8 cellular contexts compared by ENCODE assay signal in genomic region chr3:39126532-39127071, GRCh38. TPM values are rescaled to one million over a fixed set of nuclear protein-coding genes. Genes with fewer than 3 reads are reported as not detected.
DNase-seq lines count a peak whose midpoint lies in the region; ATAC-seq and TF ChIP-seq lines count a peak whose summit lies in the region.

No MANE protein-coding gene starts in this region.

- H3K27me3 Mint-ChIP-seq in endothelial cell (ENCODE audit: unreplicated experiment) = peaks cover 6% of the 10 kb centered on the region
- peaks cover 0 to 10% (median 0%) of the 10 kb centered on the region in 5 donors for H3K27me3 Mint-ChIP-seq in naive thymus-derived CD4-positive, alpha-beta T cell

- H3K4me3 Mint-ChIP-seq in endothelial cell (ENCODE audit: unreplicated experiment) = peak overlapping the region; percentile 52
- no peak overlapping the region for H3K4me3 Mint-ChIP-seq in naive thymus-derived CD4-positive, alpha-beta T cell

- no peaks in the 10 kb centered on the region for H3K9me3 ChIP-seq in naive thymus-derived CD4-positive, alpha-beta T cell (ENCODE audit: control insufficient read depth in 2 of 3, low read length in 3 of 3)

- no peaks in the 10 kb centered on the region for H3K36me3 ChIP-seq in naive thymus-derived CD4-positive, alpha-beta T cell (ENCODE audit: control insufficient read depth in 2 of 3, insufficient read depth in 3 of 3, low read length in 3 of 3)

- ATAC-seq in naive thymus-derived CD4-positive, alpha-beta T cell = peak; percentile 60

- H3K9me3 Mint-ChIP-seq in endothelial cell (ENCODE audit: unreplicated experiment) = no peaks in the 10 kb centered on the region
- H3K9me3 Mint-ChIP-seq in naive thymus-derived CD4-positive, alpha-beta T cell = no peaks in the 10 kb centered on the region

- peak overlapping the region; percentile 45; the same call in 1 of the 2 replicates for H3K27ac ChIP-seq in RWPE1
- no peak overlapping the region for H3K27ac ChIP-seq in naive thymus-derived CD4-positive, alpha-beta T cell (ENCODE audit: low read depth, low read length)

- TF ChIP-seq CTCF in GM12875 (IDR thresholded peaks at IDR 0.05; ENCODE audit: borderline replicate concordance, insufficient read depth, low read depth, low read length) (peak; percentile 47), RWPE1 (conservative IDR thresholded peaks at IDR 0.05; ENCODE audit: low read depth) (peak; percentile 33; the same call in 1 of the 2 replicates), endothelial cell (IDR thresholded peaks at IDR 0.05; ENCODE audit: unreplicated experiment) (no peak)

- intact Hi-C loops in naive thymus-derived CD4-positive, alpha-beta T cell (cut with micrococcal nuclease) = loop anchor here (1.0 to 5.0 kb wide), 7 partner anchors 20 to 166 kb away; no protein-coding TSS in a partner anchor

- DNase-seq in Ammon's horn (ENCODE audit: low spot score) = peak; percentile 59
- no peak for DNase-seq in RWPE1 (ENCODE audit: low spot score)
- peak; percentile 55 for DNase-seq in endothelial cell (ENCODE audit: low spot score)
- DNase-seq in naive thymus-derived CD4-positive, alpha-beta T cell = peak in 4 of 9 donors; percentile 39 to 59 (median 50)
- DNase-seq in NCI-H1436 (lab: John Stamatoyannopoulos, UW) = no peak
- DNase-seq in dedifferentiated amniotic fluid mesenchymal stem cell (ENCODE audit: extremely low spot score) = no peak
- DNase-seq in ecto neural progenitor cell (ENCODE audit: low spot score) = no peak

- CTCF ChIA-PET in RWPE1 (lab: Yijun Ruan, JAX) = interaction anchor here (0.5 to 4.0 kb wide), 8 partner anchors 9 to 211 kb away, joined by 3 to 15 read pairs (median 5); no protein-coding TSS in a partner anchor
- CTCF ChIA-PET in naive thymus-derived CD4-positive, alpha-beta T cell (lab: Charles Lee) = interaction anchor here (0.7 to 10.3 kb wide), 14 partner anchors 11 to 251 kb away, joined by 3 to 191 read pairs (median 4); partner anchors contain the start of gene XIRP1

- POLR2A ChIA-PET in RWPE1 (lab: Yijun Ruan, JAX; ENCODE audit: low non-redundant PET) = no interaction called here
- POLR2A ChIA-PET in naive thymus-derived CD4-positive, alpha-beta T cell (lab: Charles Lee) = interaction anchor here (0.6 to 2.0 kb wide), 3 partner anchors 19 to 169 kb away, joined by 3 to 12 read pairs (median 4); no protein-coding TSS in a partner anchor

- no peak overlapping the region for H3K4me3 ChIP-seq in GM12875 (ENCODE audit: low read depth, low read length)
- no peak overlapping the region for H3K4me3 ChIP-seq in naive thymus-derived CD4-positive, alpha-beta T cell (ENCODE audit: low read length)

- peaks cover 12 to 14% of the 10 kb centered on the region in 2 donors for H3K4me1 ChIP-seq in naive thymus-derived CD4-positive, alpha-beta T cell (ENCODE audit: control insufficient read depth in 2 of 2, insufficient read depth in 2 of 2, low read length in 2 of 2)

- peaks cover 29% of the 10 kb centered on the region for H3K36me3 Mint-ChIP-seq in endothelial cell (ENCODE audit: low read depth, unreplicated experiment)
- peaks cover 0 to 3% (median 0%) of the 10 kb centered on the region in 5 donors for H3K36me3 Mint-ChIP-seq in naive thymus-derived CD4-positive, alpha-beta T cell

- H3K27me3 ChIP-seq in naive thymus-derived CD4-positive, alpha-beta T cell (ENCODE audit: control insufficient read depth in 2 of 2, insufficient read depth in 2 of 2, low read length in 2 of 2) = no peaks in the 10 kb centered on the region

- peaks cover 15% of the 10 kb centered on the region for H3K4me1 Mint-ChIP-seq in endothelial cell (ENCODE audit: unreplicated experiment)
- peaks cover 15 to 34% (median 24%) of the 10 kb centered on the region in 7 donors for H3K4me1 Mint-ChIP-seq in naive thymus-derived CD4-positive, alpha-beta T cell

- H3K27ac Mint-ChIP-seq in endothelial cell (ENCODE audit: unreplicated experiment) = no peak overlapping the region
- H3K27ac Mint-ChIP-seq in naive thymus-derived CD4-positive, alpha-beta T cell = peak overlapping the region in 6 of 9 donors; percentile 22 to 87 (median 54)

RNA-seq across cellular contexts. Expression of gene TTC21A, which starts 19.1 kb away (rescaled TPM):
- 41.7 TPM for total RNA-seq in endothelial cell (ENCODE audit: unreplicated experiment)
- total RNA-seq in naive thymus-derived CD4-positive, alpha-beta T cell = 1 to 10 TPM; 2.8 to 9.7 (median 5.3) TPM
- polyA plus RNA-seq in naive thymus-derived CD4-positive, alpha-beta T cell = under 1 TPM; 0.37 to 0.63 TPM

RNA-seq across cellular contexts. Expression of gene GORASP1, which starts 19.2 kb away (rescaled TPM):
- total RNA-seq in endothelial cell (ENCODE audit: unreplicated experiment) = 130 TPM
- total RNA-seq in naive thymus-derived CD4-positive, alpha-beta T cell = 10 to 100 TPM; 28.2 to 58.5 (median 44.6) TPM
- 10 to 100 TPM; 14.8 to 22.0 TPM for polyA plus RNA-seq in naive thymus-derived CD4-positive, alpha-beta T cell

RNA-seq across cellular contexts. Expression of gene CSRNP1, which starts 26.8 kb away (rescaled TPM):
- total RNA-seq in endothelial cell (ENCODE audit: unreplicated experiment) = 20.8 TPM
- 100 to 1,000 TPM in 2 of 5 experiments, 10 to 100 TPM in 3; 13.7 to 319 (median 22.9) TPM for total RNA-seq in naive thymus-derived CD4-positive, alpha-beta T cell
- polyA plus RNA-seq in naive thymus-derived CD4-positive, alpha-beta T cell = 10 to 100 TPM in 1 of 2 donors, 1 to 10 TPM in 1; 9.8 to 12.1 TPM

Comparison
In these comparisons a context has a peak if more than half of its experiments do, and no peak if none do; other contexts are left out.
1. DNase-seq: peak in Ammon's horn (single experiment) and endothelial cell (single experiment); none in RWPE1 (single experiment), NCI-H1436 (single experiment), dedifferentiated amniotic fluid mesenchymal stem cell (single experiment) and ecto neural progenitor cell (single experiment).